ENCODE assay signal across 8 cellular contexts in genomic region chr7:65750511-65751344, GRCh38.
DNase-seq lines count a peak whose midpoint lies in the region; ATAC-seq and TF ChIP-seq lines count a peak whose summit lies in the region.

No MANE protein-coding gene starts in this region.

- H3K9me2 ChIP-seq in SK-N-SH: no peaks in the 10 kb centered on the region

- POLR2A ChIA-PET in SK-N-SH (lab: Yijun Ruan, JAX): interaction anchor here (1.4 kb wide), 1 partner anchor 14 kb away, joined by 3 read pairs; no protein-coding TSS in a partner anchor

- H3K9me3 Mint-ChIP-seq in activated naive CD4-positive, alpha-beta T cell treated with anti-CD3 and anti-CD28 coated beads, Interleukin-2, amount 50 U/mL, for 72 hours: no peaks in the 10 kb centered on the region
- H3K9me3 Mint-ChIP-seq in glutamatergic neuron (ENCODE audit: unreplicated experiment) (peaks cover 10% of the 10 kb centered on the region), osteocyte (ENCODE audit: unreplicated experiment) (no peaks in the 10 kb centered on the region)

- DNase-seq in GM12864 (ENCODE audit: low read depth) (peak; percentile 70), NCI-H1092 treated with DMSO at 0.1 percent for 48 hours (lab: John Stamatoyannopoulos, UW) (peak; percentile 94), SK-N-SH (peak; percentile 99), glutamatergic neuron (peak; percentile 95), osteocyte (ENCODE audit: extremely low spot score, unreplicated experiment) (peak; percentile 97), thoracic aorta (ENCODE audit: low spot score) (peak; percentile 52)
- DNase-seq in activated naive CD4-positive, alpha-beta T cell treated with anti-CD3 and anti-CD28 coated beads, Interleukin-2, amount 50 U/mL, for 72 hours (ENCODE audit: low spot score in 2 of 2): peak; percentile 91

- peak in 1 of 2 experiments; percentile 19; a peak in 1 of 4 replicates for TF ChIP-seq EP300 in SK-N-SH (IDR thresholded peaks at IDR 0.05; ENCODE audit: borderline replicate concordance in 1 of 2, low read depth in 1 of 2, low read length in 1 of 2)

- TF ChIP-seq RAD21 in SK-N-SH (IDR thresholded peaks at IDR 0.05; ENCODE audit: low read length): no peak

- WGBS in SK-N-SH (ENCODE audit: low lambda C conversion rate): under 1% methylated on average over 20 of the region's 69 CpGs

- H3K79me2 ChIP-seq in SK-N-SH (ENCODE audit: insufficient read depth): peaks cover 78% of the 10 kb centered on the region

- H3K27me3 ChIP-seq in SK-N-SH (ENCODE audit: insufficient read depth) (no peaks in the 10 kb centered on the region), thoracic aorta (replicated peaks; ENCODE audit: insufficient read depth) (no peaks in the 10 kb centered on the region)

- CTCF ChIA-PET in SK-N-SH (lab: Yijun Ruan, JAX): interaction anchor here (0.8 to 2.1 kb wide), 5 partner anchors 13 to 388 kb away, joined by 3 to 6 read pairs (median 4); no protein-coding TSS in a partner anchor

- H3K27ac ChIP-seq in SK-N-SH (ENCODE audit: low read depth in 2 of 2, low read length in 1 of 2) (peak overlapping the region; percentile 76 to 83), thoracic aorta (peak overlapping the region; percentile 76 to 91)

- H3K27ac Mint-ChIP-seq in activated naive CD4-positive, alpha-beta T cell treated with anti-CD3 and anti-CD28 coated beads, Interleukin-2, amount 50 U/mL, for 72 hours: peak overlapping the region; percentile 96 to 97
- H3K27ac Mint-ChIP-seq in glutamatergic neuron (ENCODE audit: unreplicated experiment) (peak overlapping the region; percentile 94), osteocyte (ENCODE audit: unreplicated experiment) (peak overlapping the region; percentile 97)

- TF ChIP-seq CTCF in GM12864 (IDR thresholded peaks at IDR 0.05; ENCODE audit: low read depth, low read length, missing control alignments): no peak
- TF ChIP-seq CTCF in SK-N-SH (IDR thresholded peaks at IDR 0.05): no peak
- TF ChIP-seq CTCF in glutamatergic neuron (IDR thresholded peaks at IDR 0.05; ENCODE audit: partially characterized antibody, unreplicated experiment): peak; percentile 18
- TF ChIP-seq CTCF in osteocyte (IDR thresholded peaks at IDR 0.05): no peak
- peak; percentile 29 for TF ChIP-seq CTCF in thoracic aorta (IDR thresholded peaks at IDR 0.05)

- H3K27me3 Mint-ChIP-seq in glutamatergic neuron (ENCODE audit: unreplicated experiment): peaks cover 6% of the 10 kb centered on the region
- H3K27me3 Mint-ChIP-seq in osteocyte (ENCODE audit: unreplicated experiment): no peaks in the 10 kb centered on the region

- H3K4me3 Mint-ChIP-seq in glutamatergic neuron (ENCODE audit: unreplicated experiment) (peak overlapping the region; percentile 95), osteocyte (ENCODE audit: unreplicated experiment) (peak overlapping the region; percentile 100)

- H4K20me1 ChIP-seq in SK-N-SH (ENCODE audit: insufficient read depth): 0 out of 2 replicates have a peak, but pooled peaks cover 8% of the 10 kb centered on the region

- H3K4me1 ChIP-seq in SK-N-SH (ENCODE audit: control insufficient read depth in 1 of 2, insufficient read depth in 2 of 2, low read depth in 1 of 2, low read length in 1 of 2) (peaks cover 2 to 9% of the 10 kb centered on the region in 2 experiments; a peak in 1 of 4 replicates), thoracic aorta (ENCODE audit: control insufficient read depth in 1 of 2, low read depth in 2 of 2) (peaks cover 7 to 39% of the 10 kb centered on the region in 2 donors)

- peak overlapping the region; percentile 93 for H3K4me2 ChIP-seq in SK-N-SH

- H3K4me3 ChIP-seq in GM12864 (ENCODE audit: low read depth, low read length) (peak overlapping the region; percentile 93), SK-N-SH (ENCODE audit: low read depth in 2 of 2, low read length in 1 of 2) (peak overlapping the region; percentile 73 to 98), thoracic aorta (peak overlapping the region; percentile 99)

- peaks cover 13% of the 10 kb centered on the region for H3F3A ChIP-seq in SK-N-SH (replicated peaks; ENCODE audit: insufficient read depth)

- H3K36me3 ChIP-seq in SK-N-SH (replicated peaks in 1 of 2; ENCODE audit: control insufficient read depth in 1 of 2, insufficient read depth in 2 of 2, low read length in 1 of 2) (peaks cover 18 to 32% of the 10 kb centered on the region in 2 experiments), thoracic aorta (peaks cover 3% of the 10 kb centered on the region)

- ATAC-seq in HG02642 (IDR thresholded peaks at IDR 0.05; ENCODE audit: poor library complexity, unreplicated experiment): peak; percentile 100
- ATAC-seq in activated naive CD4-positive, alpha-beta T cell treated with anti-CD3 and anti-CD28 coated beads, Interleukin-2, amount 50 U/mL, for 72 hours: peak; percentile 99 to 100
- ATAC-seq in thoracic aorta (ENCODE audit: insufficient number of reproducible peaks, low FRiP score, low read depth): peak; percentile 89

- H2AFZ ChIP-seq in SK-N-SH (ENCODE audit: low read depth): peak overlapping the region; percentile 99

- H3K9me3 ChIP-seq in SK-N-SH (no peaks in the 10 kb centered on the region), thoracic aorta (no peaks in the 10 kb centered on the region)

- peak overlapping the region; percentile 81 for H3K9ac ChIP-seq in SK-N-SH

- H3K36me3 Mint-ChIP-seq in activated naive CD4-positive, alpha-beta T cell treated with anti-CD3 and anti-CD28 coated beads, Interleukin-2, amount 50 U/mL, for 72 hours: peaks cover 9 to 10% of the 10 kb centered on the region in 2 donors
- H3K36me3 Mint-ChIP-seq in glutamatergic neuron (ENCODE audit: unreplicated experiment): no peaks in the 10 kb centered on the region
- H3K36me3 Mint-ChIP-seq in osteocyte (ENCODE audit: unreplicated experiment): peaks cover 8% of the 10 kb centered on the region

- H3K4me1 Mint-ChIP-seq in glutamatergic neuron (ENCODE audit: low read depth, unreplicated experiment) (no peaks in the 10 kb centered on the region), osteocyte (ENCODE audit: unreplicated experiment) (peaks cover 33% of the 10 kb centered on the region)

TF ChIP-seq in SK-N-SH, 30 proteins besides CTCF, POLR2A, EP300 and RAD21 (continues in another document):
- no peak; the same call in 1 of the 2 replicates for TF ChIP-seq NFIC (IDR thresholded peaks at IDR 0.05; ENCODE audit: borderline replicate concordance)
- TF ChIP-seq GABPA (IDR thresholded peaks at IDR 0.05; ENCODE audit: low read depth): peak; percentile 86
- TF ChIP-seq ZBTB33 (IDR thresholded peaks at IDR 0.05; ENCODE audit: borderline replicate concordance, low read depth): no peak
- TF ChIP-seq USF2 (IDR thresholded peaks at IDR 0.05; ENCODE audit: borderline replicate concordance, low read depth, low read length): no peak
- no peak for TF ChIP-seq RXRA (IDR thresholded peaks at IDR 0.05; ENCODE audit: borderline replicate concordance, low read depth)
- peak; percentile 84 for TF ChIP-seq ELF1 (IDR thresholded peaks at IDR 0.05)
- TF ChIP-seq EZH2phosphoT487 (IDR thresholded peaks at IDR 0.05; ENCODE audit: borderline replicate concordance, low read depth): no peak
- no peak for TF ChIP-seq TCF12 (IDR thresholded peaks at IDR 0.05)
- TF ChIP-seq MXI1 (IDR thresholded peaks at IDR 0.05; ENCODE audit: low read depth, low read length): peak; percentile 94
- TF ChIP-seq SMC3 (IDR thresholded peaks at IDR 0.05; ENCODE audit: low read depth, low read length): no peak
- no peak for TF ChIP-seq GATA2 (CRISPR knock-in tag; IDR thresholded peaks at IDR 0.05)
- no peak for TF ChIP-seq TEAD4 (IDR thresholded peaks at IDR 0.05; ENCODE audit: borderline replicate concordance, insufficient read depth)
- peak; percentile 73 for TF ChIP-seq YY1 (IDR thresholded peaks at IDR 0.05; ENCODE audit: low read depth)
- TF ChIP-seq RCOR1 (IDR thresholded peaks at IDR 0.05; ENCODE audit: low read length): no peak
- no peak for TF ChIP-seq CHD2 (IDR thresholded peaks at IDR 0.05; ENCODE audit: low read length, partially characterized antibody)
- TF ChIP-seq NRF1 (IDR thresholded peaks at IDR 0.05; ENCODE audit: low read depth, low read length): peak; percentile 33; the same call in 1 of the 2 replicates
- peak; percentile 63; the same call in 1 of the 2 replicates for TF ChIP-seq USF1 (IDR thresholded peaks at IDR 0.05; ENCODE audit: borderline replicate concordance, low read depth)
- no peak for TF ChIP-seq MEF2A (IDR thresholded peaks at IDR 0.05; ENCODE audit: borderline replicate concordance, low read depth)

Comparison
In these comparisons a context has a peak if more than half of its experiments do, and no peak if none do; other contexts are left out.
1. Peak in every context shown above with its lines: DNase-seq, ATAC-seq, H3K4me3 ChIP-seq and H3K27ac ChIP-seq.
2. CTCF ChIP-seq: peak in glutamatergic neuron (single experiment) and thoracic aorta (single experiment); none in GM12864 (single experiment), SK-N-SH (single experiment) and osteocyte (single experiment).